33 cellular contexts compared by ENCODE assay signal in the genomic region with DNA sequence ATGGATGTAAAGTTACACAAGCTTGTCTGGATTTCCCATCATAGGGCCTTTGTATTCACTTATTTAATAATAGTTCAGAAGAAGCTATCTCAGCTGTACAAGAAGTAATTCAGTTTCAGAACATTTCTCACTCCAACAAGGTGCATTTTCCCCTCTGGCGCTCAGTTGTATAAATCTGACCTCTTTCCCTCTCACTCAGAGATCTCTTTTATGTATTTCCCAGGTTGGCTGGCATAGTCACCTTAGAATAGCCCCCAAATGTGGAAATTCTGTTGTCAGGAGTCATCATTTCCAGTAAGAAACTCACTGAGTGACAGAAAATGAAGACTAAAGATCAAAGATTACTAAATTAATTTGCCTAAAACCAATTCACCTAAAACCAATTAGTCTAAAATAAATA.
"Had no signal": no experiment of that assay in that cellular context is flagged by ENCODE, and none has a peak within 500 bp of the region (broad histone marks: within the 10 kb centered on the region; RNA-seq: fewer than 3 reads in every experiment).

No MANE protein-coding gene starts in this region.

- H3K4me1 ChIP-seq: adrenal gland, ascending aorta had no signal

- FAIRE-seq: bronchial epithelial cell, TTC549 had no signal

- H3K27me3 ChIP-seq: adrenal gland, ascending aorta, cardiac muscle cell had no signal

- ATAC-seq: activated CD8-positive, alpha-beta T cell treated with anti-CD3 and anti-CD28 coated beads for 36 hours; activated naive CD4-positive, alpha-beta T cell treated with anti-CD3 and anti-CD28 coated beads, Interleukin-2, amount 50 U/mL, for 72 hours; activated T-cell treated with anti-CD3 and anti-CD28 coated beads, Interleukin-2, amount 50 U/mL, for 4 hours; activated T-cell treated with anti-CD3 and anti-CD28 coated beads, Interleukin-2, amount 50 U/mL, for 72 hours; activated T-helper 17 cell treated with anti-CD3 and anti-CD28 coated beads, Interleukin-2, amount 50 U/mL, for 72 hours had no signal

- H3K27ac ChIP-seq: adrenal gland, ascending aorta, cardiac muscle cell, VCaP had no signal

- H3K36me3 ChIP-seq: adrenal gland had no signal

- H3K9me3 ChIP-seq: adrenal gland, ascending aorta had no signal

- H3K4me3 ChIP-seq: adrenal gland, ascending aorta, cardiac muscle cell had no signal

- DNase-seq: activated B cell treated with CpG ODN at 0.5 μM for 24 hours; activated CD4-positive, alpha-beta memory T cell treated with anti-CD3 and anti-CD28 coated beads for 36 hours; activated CD4-positive, alpha-beta T cell treated with anti-CD3 and anti-CD28 coated beads for 4 hours; activated CD4-positive, alpha-beta T cell treated with anti-CD3 and anti-CD28 coated beads, Interleukin-2, amount 10 ng/mL, durations not matched to agents 24 days and 14 days; activated CD4-positive, alpha-beta T cell treated with anti-CD3 and anti-CD28 coated beads, Interleukin-2, amount 50 U/mL, for 1 hour; activated CD4-positive, alpha-beta T cell treated with anti-CD3 and anti-CD28 coated beads, Interleukin-2, amount 50 U/mL, for 4 hours; activated CD4-positive, CD25-positive, alpha-beta regulatory T cell treated with anti-CD3 and anti-CD28 coated beads, Interleukin-2, amount 50 U/mL, for 72 hours; activated CD8-positive, alpha-beta memory T cell treated with anti-CD3 and anti-CD28 coated beads, Interleukin-2, amount 50 U/mL, for 4 hours; activated CD8-positive, alpha-beta T cell treated with anti-CD3 and anti-CD28 coated beads for 36 hours; activated effector memory CD4-positive, alpha-beta T cell treated with anti-CD3 and anti-CD28 coated beads, Interleukin-2, amount 50 U/mL, for 16 hours; activated gamma-delta T cell treated with Interleukin-2 at 50 U/mL for 16 hours; activated naive CD4-positive, alpha-beta T cell; activated naive CD4-positive, alpha-beta T cell treated with anti-CD3 and anti-CD28 coated beads for 36 hours; activated naive CD4-positive, alpha-beta T cell treated with anti-CD3 and anti-CD28 coated beads, Interleukin-2, amount 50 U/mL, for 16 hours; activated naive CD8-positive, alpha-beta T cell treated with anti-CD3 and anti-CD28 coated beads for 36 hours; activated T-cell treated with anti-CD3 and anti-CD28 coated beads for 4 hours; activated T-cell treated with anti-CD3 and anti-CD28 coated beads, Interleukin-2, amount 50 U/mL, for 1 hour; activated T-cell treated with anti-CD3 and anti-CD28 coated beads, Interleukin-2, amount 50 U/mL, for 4 hours; activated T-cell treated with anti-CD3 and anti-CD28 coated beads, Interleukin-2, amount 50 U/mL, for 72 hours; adrenal gland; amniotic stem cell; caudate nucleus; cerebellar nuclear complex; T-helper 1 cell; T-helper 2 cell; T-helper 9 cell had no signal
